Comparison of ENCODE assay signal across 1 cellular context in the genomic region with DNA sequence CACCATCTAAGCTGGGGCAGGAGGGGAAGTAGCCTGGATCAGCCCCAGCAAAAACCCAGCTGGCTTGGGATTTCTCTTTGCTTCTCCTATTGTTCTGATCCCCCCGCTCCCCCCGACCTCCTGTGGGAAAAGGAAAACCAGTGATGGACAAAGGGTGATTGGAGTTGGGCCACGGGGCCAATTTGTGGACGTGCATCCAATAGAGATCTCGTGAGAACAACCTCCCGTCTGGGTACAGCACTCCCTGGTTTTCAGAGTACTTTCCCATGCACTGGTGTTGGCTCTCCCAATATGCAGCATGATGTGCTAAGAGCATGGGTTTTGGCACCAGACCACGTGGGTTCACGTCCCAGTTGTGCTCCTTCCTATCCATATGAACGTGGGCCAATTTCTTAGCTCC.
A peak's percentile ranks its signal among the peaks of the same experiment; 100 is the strongest.
TF ChIP-seq lines count a peak whose summit lies in the region.

No MANE protein-coding gene starts in this region.

TF ChIP-seq in HepG2, 621 proteins besides CTCF, POLR2A, EP300 and RAD21:
- TF ChIP-seq ASH2L (IDR thresholded peaks at IDR 0.05; ENCODE audit: insufficient read length, low read depth, low read length) (no peak), JUNB (CRISPR knock-in tag; IDR thresholded peaks at IDR 0.05; ENCODE audit: borderline replicate concordance) (0 out of 2 replicates have a peak, but pooled peaks have one; percentile 16)
TF ChIP-seq in HepG2: peak in this region for 1.
